Comparison of ENCODE assay signal across 7 cellular contexts in genomic region chr1:13439104-13439783, GRCh38. TPM values are rescaled to one million over a fixed set of nuclear protein-coding genes. Genes with fewer than 3 reads are reported as not detected.
"Had no signal": no experiment of that assay in that cellular context is flagged by ENCODE, and none has a peak within 500 bp of the region (broad histone marks: within the 10 kb centered on the region; RNA-seq: fewer than 3 reads in every experiment).

No MANE protein-coding gene starts in this region.

RNA-seq across cellular contexts. Expression of gene PRAMEF20, which starts 29.0 kb away (rescaled TPM):
- total RNA-seq: GM23248, GM23338, H1, H4, H7, H9, HFFc6 had no signal
- polyA plus RNA-seq: GM23248, GM23338, H1 had no signal

RNA-seq across cellular contexts. Expression of gene PRAMEF17, which starts 49.8 kb away (rescaled TPM):
- total RNA-seq: GM23248, GM23338, H1, H4, H7, H9, HFFc6 had no signal
- polyA plus RNA-seq: GM23248, GM23338, H1 had no signal
